Comparison of ENCODE assay signal across 11 cellular contexts in the genomic region with DNA sequence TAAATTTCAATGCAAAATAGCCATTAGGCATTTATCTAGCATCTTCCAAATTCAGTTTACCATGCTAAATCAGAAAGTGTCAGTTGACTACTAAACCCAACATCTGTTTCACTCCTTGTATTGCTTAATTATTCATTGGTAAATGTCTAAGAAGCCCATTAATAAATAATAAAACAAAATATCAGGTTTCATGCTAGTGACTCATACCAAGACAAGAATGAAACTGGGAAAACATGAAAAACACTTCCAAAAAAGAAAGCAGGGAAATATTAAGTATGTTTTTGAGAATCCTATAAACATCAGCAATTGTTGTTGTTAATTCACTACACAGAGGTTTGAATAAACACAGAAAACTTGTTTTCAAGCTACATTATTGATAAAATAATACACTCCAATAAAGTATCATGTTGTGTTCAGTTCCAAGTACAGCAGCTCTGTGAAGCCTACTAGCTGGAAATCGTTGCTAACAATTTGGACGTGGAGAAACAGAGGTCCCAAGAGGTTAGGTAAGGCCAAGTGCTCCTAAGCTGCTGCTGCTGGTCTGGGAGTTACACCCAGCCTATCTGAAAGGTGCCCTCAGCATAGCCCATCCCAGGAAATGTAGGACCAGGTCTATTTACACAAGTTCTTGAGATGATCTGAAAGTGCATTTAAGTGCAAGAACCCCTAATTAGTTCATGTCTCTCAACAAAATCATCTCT.
DNase-seq lines count a peak whose midpoint lies in the region; TF ChIP-seq lines count a peak whose summit lies in the region.
"Had no signal": no experiment of that assay in that cellular context is flagged by ENCODE, and none has a peak within 500 bp of the region (broad histone marks: within the 10 kb centered on the region; RNA-seq: fewer than 3 reads in every experiment).

No MANE protein-coding gene starts in this region.

- in situ Hi-C loops in brain microvascular endothelial cell (cut with HindIII; ENCODE audit: low pct_ligation_motif_present, low sequenced_read_pairs) = no loop called here

- DNase-seq in NCI-H748 (lab: John Stamatoyannopoulos, UW; ENCODE audit: unreplicated experiment) (peak; percentile 33), NCI-H748 treated with DMSO at 0.1 percent for 48 hours (lab: John Stamatoyannopoulos, UW) (no peak), brain microvascular endothelial cell (peak; percentile 7), kidney glomerular epithelial cell (lab: John Stamatoyannopoulos, UW) (peak; percentile 10), vagina (ENCODE audit: extremely low spot score in 2 of 2) (no peak), SIG-M5 (lab: John Stamatoyannopoulos, UW) (no peak), NCI-H226 (no peak), iPS-NIHi11 (ENCODE audit: low spot score) (no peak)
- DNase-seq: ACHN; activated effector memory CD4-positive, alpha-beta T cell treated with Interleukin-2 at 50 U/mL for 16 hours; retina had no signal

- intact Hi-C loops in vagina (cut with DNase I) = no loop called here

- H3K4me3 ChIP-seq in brain microvascular endothelial cell (ENCODE audit: low read depth, low read length) = no peak overlapping the region
- H3K4me3 ChIP-seq in vagina = no peak overlapping the region

- no peak for TF ChIP-seq CTCF in brain microvascular endothelial cell (IDR thresholded peaks at IDR 0.05; ENCODE audit: low read depth, low read length, missing control alignments)
- TF ChIP-seq CTCF in vagina (IDR thresholded peaks at IDR 0.05) = no peak

- H3K4me1 ChIP-seq in vagina = peaks cover 63% of the 10 kb centered on the region

- TF ChIP-seq POLR2A in vagina (IDR thresholded peaks at IDR 0.05) = no peak

- H3K36me3 ChIP-seq in brain microvascular endothelial cell (replicated peaks) (no peaks in the 10 kb centered on the region), vagina (no peaks in the 10 kb centered on the region)

- H3K27me3 ChIP-seq in brain microvascular endothelial cell (replicated peaks) (no peaks in the 10 kb centered on the region), vagina (no peaks in the 10 kb centered on the region)

- H3K27ac ChIP-seq in brain microvascular endothelial cell = peak overlapping the region; percentile 32
- H3K27ac ChIP-seq in vagina = peak overlapping the region; percentile 22

- H3K9me3 ChIP-seq in vagina = no peaks in the 10 kb centered on the region

Comparison
In these comparisons a context has a peak if more than half of its experiments do, and no peak if none do; other contexts are left out.
1. DNase-seq: peak in NCI-H748 (single experiment), brain microvascular endothelial cell (single experiment) and kidney glomerular epithelial cell (single experiment); none in NCI-H748 treated with DMSO at 0.1 percent for 48 hours (single experiment), vagina (0 of 2), SIG-M5 (single experiment), NCI-H226 (single experiment) and iPS-NIHi11 (single experiment).